In the genomic region with DNA sequence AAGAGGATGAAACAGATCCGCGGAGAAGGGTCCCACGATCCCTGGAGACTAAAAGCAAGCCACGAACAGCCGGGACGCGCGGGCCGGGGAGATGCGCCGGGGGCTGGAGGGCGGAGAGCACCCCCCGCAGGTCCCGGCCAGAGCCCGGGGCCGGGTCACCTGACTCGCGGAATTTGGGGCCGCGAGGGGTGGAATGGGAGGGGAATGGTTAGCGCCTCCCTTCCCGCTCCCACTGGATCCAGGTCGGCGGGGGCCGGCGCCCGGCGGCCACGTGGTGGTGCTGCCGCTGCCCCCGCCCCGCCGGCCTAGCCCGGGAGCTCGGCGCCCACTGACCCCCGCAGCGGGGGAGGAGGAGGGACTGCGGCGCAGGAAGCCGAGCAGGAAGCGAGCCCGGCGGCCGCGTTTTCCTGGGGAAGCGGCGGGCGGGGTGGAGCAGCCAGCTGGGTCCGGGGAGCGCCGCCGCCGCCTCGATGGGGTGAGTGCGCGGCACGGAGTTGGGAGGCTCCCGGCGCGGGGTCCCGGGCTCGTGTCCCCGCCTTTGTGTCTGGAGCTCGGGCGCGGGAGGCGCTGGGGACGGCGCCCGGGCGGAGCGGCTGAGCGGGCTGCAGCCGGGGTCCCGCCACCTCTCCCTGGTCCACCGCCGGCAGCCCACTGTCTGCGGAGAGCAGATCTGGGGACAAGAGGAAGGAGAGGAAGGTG, we compare ENCODE assay signal across 8 cellular contexts. TPM values are rescaled to one million over a fixed set of nuclear protein-coding genes. Genes with fewer than 3 reads are reported as not detected.
DNase-seq lines count a peak whose midpoint lies in the region; ATAC-seq lines count a peak whose summit lies in the region.

RAI14 (plus strand) TSS at position 328 of the 699 bp plus-strand sequence. CDS start 30,592 bp downstream, outside the sequence.

- H3K36me3 Mint-ChIP-seq in activated T-cell treated with anti-CD3 and anti-CD28 coated beads, Interleukin-2, amount 50 U/mL, for 72 hours (ENCODE audit: insufficient read depth in 2 of 2), result peaks cover 0 to 6% of the 10 kb centered on the region in 2 donors

- peaks cover 13% of the 10 kb centered on the region for H3K4me1 ChIP-seq in mononuclear cell (ENCODE audit: insufficient read depth, low read length)

- peaks cover 38% of the 10 kb centered on the region for H3K27me3 Mint-ChIP-seq in activated T-cell treated with anti-CD3 and anti-CD28 coated beads, Interleukin-2, amount 50 U/mL, for 72 hours (ENCODE audit: low read depth)

- peak; percentile 29 for DNase-seq in activated CD4-positive, CD25-positive, alpha-beta regulatory T cell treated with anti-CD3 and anti-CD28 coated beads, Interleukin-2, amount 50 U/mL, for 72 hours
- peak; percentile 90 for DNase-seq in NCI-H226
- DNase-seq in activated T-cell treated with anti-CD3 and anti-CD28 coated beads, Interleukin-2, amount 50 U/mL, for 72 hours, result peak; percentile 16 to 38
- peak; percentile 83 for DNase-seq in fibroblast of gingiva (ENCODE audit: low read depth)
- peak; percentile 55 for DNase-seq in superior temporal gyrus (ENCODE audit: extremely low spot score)

- no peaks in the 10 kb centered on the region for H3K9me3 Mint-ChIP-seq in activated T-cell treated with anti-CD3 and anti-CD28 coated beads, Interleukin-2, amount 50 U/mL, for 72 hours

- peak within 1 kb of the TSS; percentile 85 to 88 for H3K4me3 Mint-ChIP-seq in activated T-cell treated with anti-CD3 and anti-CD28 coated beads, Interleukin-2, amount 50 U/mL, for 72 hours

- H3K9me3 ChIP-seq in mononuclear cell (ENCODE audit: low read depth, low read length), result no peaks in the 10 kb centered on the region

- H3K27ac Mint-ChIP-seq in activated T-cell treated with anti-CD3 and anti-CD28 coated beads, Interleukin-2, amount 50 U/mL, for 72 hours, result peak within 1 kb of the TSS; percentile 44

- H3K4me3 ChIP-seq in mononuclear cell (ENCODE audit: low read length), result peak within 1 kb of the TSS; percentile 32

- ATAC-seq in activated CD4-positive, CD25-positive, alpha-beta regulatory T cell treated with anti-CD3 and anti-CD28 coated beads, Interleukin-2, amount 50 U/mL, for 24 hours, result no peak
- ATAC-seq in activated T-cell treated with anti-CD3 and anti-CD28 coated beads, Interleukin-2, amount 50 U/mL, for 72 hours (replicated peaks in 1 of 2), result peak; percentile 52 to 58
- no peak for ATAC-seq in HG03565 (IDR thresholded peaks at IDR 0.05; ENCODE audit: unreplicated experiment)

- peaks cover 41% of the 10 kb centered on the region for H3K27me3 ChIP-seq in mononuclear cell (ENCODE audit: insufficient read depth, low read length)

- peaks cover 22% of the 10 kb centered on the region for H3K4me1 Mint-ChIP-seq in activated T-cell treated with anti-CD3 and anti-CD28 coated beads, Interleukin-2, amount 50 U/mL, for 72 hours (ENCODE audit: low read depth)

RNA-seq across cellular contexts. Expression of gene RAI14, which starts in this region (rescaled TPM):
- 1 to 10 TPM in 1 of 2 donors, under 1 TPM in 1; 0.67 to 1.5 TPM for total RNA-seq in activated T-cell treated with anti-CD3 and anti-CD28 coated beads, Interleukin-2, amount 50 U/mL, for 72 hours
- 0.63 TPM for total RNA-seq in mononuclear cell

Comparison
In these comparisons a context has a peak if more than half of its experiments do, and no peak if none do; other contexts are left out.
1. DNase-seq: peak in every context shown above with its lines; median percentile 90 in NCI-H226; 83 in fibroblast of gingiva; 55 in superior temporal gyrus; 29 in activated CD4-positive, CD25-positive, alpha-beta regulatory T cell treated with anti-CD3 and anti-CD28 coated beads, Interleukin-2, amount 50 U/mL, for 72 hours; 27 in activated T-cell treated with anti-CD3 and anti-CD28 coated beads, Interleukin-2, amount 50 U/mL, for 72 hours.
2. ATAC-seq: peak in activated T-cell treated with anti-CD3 and anti-CD28 coated beads, Interleukin-2, amount 50 U/mL, for 72 hours (2 of 2); none in activated CD4-positive, CD25-positive, alpha-beta regulatory T cell treated with anti-CD3 and anti-CD28 coated beads, Interleukin-2, amount 50 U/mL, for 24 hours (0 of 2) and HG03565 (single experiment).